Comparison of ENCODE assay signal across 19 cellular contexts in the genomic region with DNA sequence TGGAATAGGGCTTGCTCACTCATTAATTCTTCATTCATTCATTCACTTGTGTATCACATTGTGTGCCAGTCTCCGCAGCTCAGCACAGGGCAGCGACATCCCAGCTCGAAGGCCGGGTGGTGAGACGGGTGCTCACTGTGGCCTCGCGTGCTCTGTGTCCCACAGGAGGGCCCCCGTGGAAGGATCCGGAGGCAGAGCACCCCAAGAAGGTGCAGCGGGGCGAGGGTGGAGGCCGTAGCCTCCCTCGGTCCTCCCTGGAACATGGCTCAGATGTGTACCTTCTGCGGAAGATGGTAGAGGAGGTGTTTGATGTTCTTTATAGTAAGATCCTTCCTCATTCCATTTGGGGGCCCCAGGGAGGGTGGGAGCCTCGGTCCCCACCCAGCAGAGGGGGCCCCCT.
DNase-seq lines count a peak whose midpoint lies in the region; ATAC-seq and TF ChIP-seq lines count a peak whose summit lies in the region.
"Had no signal": no experiment of that assay in that cellular context is flagged by ENCODE, and none has a peak within 500 bp of the region (broad histone marks: within the 10 kb centered on the region; RNA-seq: fewer than 3 reads in every experiment).

No MANE protein-coding gene starts in this region.

- H4K8ac ChIP-seq in mesendoderm (ENCODE audit: low read depth, low read length) = no peak overlapping the region

- H3K23ac ChIP-seq in mesendoderm (ENCODE audit: low read length) = no peak overlapping the region

- ATAC-seq in heart right ventricle (peak in 1 of 8 donors; percentile 16), Right ventricle myocardium superior (ENCODE audit: poor library complexity) (no peak), gastrocnemius medialis (no peak), GM19395 (IDR thresholded peaks at IDR 0.05; ENCODE audit: unreplicated experiment) (no peak)

- no peak overlapping the region for H3K4me3 ChIP-seq in heart right ventricle
- H3K4me3 ChIP-seq in BLaER1 = no peak overlapping the region
- H3K4me3 ChIP-seq in gastrocnemius medialis = no peak overlapping the region
- H3K4me3 ChIP-seq in mesendoderm (ENCODE audit: low read length) = no peak overlapping the region
- H3K4me3 ChIP-seq: A549, GM23248 had no signal

- 93 to 94% methylated on average over 15 of the region's 15 CpGs for WGBS in heart right ventricle, 2 donors
- no CpG with 5 or more reads among the region's 15 CpGs for WGBS in mesendoderm (ENCODE audit: extremely low coverage, insufficient coverage, low lambda C conversion rate)

- in situ Hi-C loops in gastrocnemius medialis (cut with MboI; ENCODE audit: low sequenced_read_pairs in 4 of 4) = no loop called here

- H3K18ac ChIP-seq in mesendoderm (ENCODE audit: low read length) = no peak overlapping the region

- H3K27me3 ChIP-seq in heart right ventricle = no peaks in the 10 kb centered on the region
- H3K27me3 ChIP-seq in BLaER1 = no peaks in the 10 kb centered on the region
- no peaks in the 10 kb centered on the region for H3K27me3 ChIP-seq in gastrocnemius medialis
- no peaks in the 10 kb centered on the region for H3K27me3 ChIP-seq in mesendoderm (ENCODE audit: insufficient read depth, low read length, poor library complexity)
- H3K27me3 ChIP-seq: BE2C had no signal

- H3K36me3 ChIP-seq in heart right ventricle (peaks cover 0 to 48% (median 0%) of the 10 kb centered on the region in 9 donors), BLaER1 (peaks cover 93% of the 10 kb centered on the region), gastrocnemius medialis (peaks cover 0 to 30% of the 10 kb centered on the region in 2 donors), mesendoderm (ENCODE audit: control insufficient read depth, insufficient read depth, low read length) (peaks cover 5% of the 10 kb centered on the region)

- H3K56ac ChIP-seq in mesendoderm (ENCODE audit: low read length) = no peak overlapping the region

- H4K5ac ChIP-seq in mesendoderm (ENCODE audit: low read length) = no peak overlapping the region

- no peaks in the 10 kb centered on the region for H3K79me1 ChIP-seq in mesendoderm (ENCODE audit: low read length)

- H2BK120ac ChIP-seq in mesendoderm (ENCODE audit: low read depth, low read length) = no peak overlapping the region

- H3K4me1 ChIP-seq in heart right ventricle (peaks cover 0 to 23% (median 10%) of the 10 kb centered on the region in 9 donors), BLaER1 (peaks cover 35% of the 10 kb centered on the region), gastrocnemius medialis (peaks cover 26% of the 10 kb centered on the region in 2 donors), mesendoderm (ENCODE audit: control insufficient read depth, low read depth, low read length) (no peaks in the 10 kb centered on the region)
- H3K4me1 ChIP-seq: A549 had no signal

- H3K4me2 ChIP-seq in BLaER1 (0 out of 2 replicates have a peak overlapping the region, but pooled peaks have one; percentile 88), mesendoderm (ENCODE audit: low read length) (no peak overlapping the region)
- H3K4me2 ChIP-seq: A549 had no signal

- H3K27ac ChIP-seq in heart right ventricle = peak overlapping the region in 8 of 10 donors; percentile 10 to 80 (median 44)
- no peak overlapping the region for H3K27ac ChIP-seq in BLaER1
- peak overlapping the region; percentile 1; the same call in 1 of the 2 replicates for H3K27ac ChIP-seq in RWPE1
- peak overlapping the region; percentile 90 to 96 (median 94) for H3K27ac ChIP-seq in gastrocnemius medialis
- H3K27ac ChIP-seq in mesendoderm (ENCODE audit: low read depth, low read length) = no peak overlapping the region
- H3K27ac ChIP-seq: A549, GM23248 had no signal

- no peak for TF ChIP-seq CTCF in heart right ventricle (IDR thresholded peaks at IDR 0.05)
- TF ChIP-seq CTCF in RWPE1 (conservative IDR thresholded peaks at IDR 0.05; ENCODE audit: low read depth) = no peak
- TF ChIP-seq CTCF in gastrocnemius medialis (IDR thresholded peaks at IDR 0.05 in 4 of 5, conservative IDR thresholded peaks at IDR 0.05 in 1 of 5) = no peak

- CTCF ChIA-PET in RWPE1 (lab: Yijun Ruan, JAX) = no interaction called here

- H3K9me3 ChIP-seq in heart right ventricle (no peaks in the 10 kb centered on the region), BLaER1 (no peaks in the 10 kb centered on the region), gastrocnemius medialis (no peaks in the 10 kb centered on the region)
- H3K9me3 ChIP-seq: A549, BE2C had no signal

- intact Hi-C loops in heart right ventricle (cut with DNase I) = loop anchor here in 1 of 10 donors (5.0 kb wide), 1 partner anchor 63 kb away; a partner anchor contains a TSS
- intact Hi-C loops in Right ventricle myocardium superior (cut with DNase I) = no loop called here
- intact Hi-C loops in gastrocnemius medialis (cut with DNase I; ENCODE audit: low total_unique reads) = no loop called here

- H3K4ac ChIP-seq in mesendoderm (ENCODE audit: low read depth, low read length) = no peak overlapping the region

- H2BK15ac ChIP-seq in mesendoderm (replicated peaks; ENCODE audit: low read depth) = no peak overlapping the region

- no peak for DNase-seq in heart right ventricle
- no peak for DNase-seq in Right ventricle myocardium superior
- no peak for DNase-seq in RWPE1 (ENCODE audit: low spot score)
- DNase-seq in gastrocnemius medialis = no peak
- no peak for DNase-seq in mesendoderm
- DNase-seq: 8988T; ACHN; AML-193; BE2C; C1 segment of cervical spinal cord; CD4-positive, alpha-beta memory T cell; COR-L47; DMS153; DND-41; GM23248; H9 had no signal

- H2AK5ac ChIP-seq in mesendoderm (ENCODE audit: low read length) = no peak overlapping the region

- TF ChIP-seq POLR2A in gastrocnemius medialis (IDR thresholded peaks at IDR 0.05) = no peak

- no peaks in the 10 kb centered on the region for H3K79me2 ChIP-seq in mesendoderm (ENCODE audit: control insufficient read depth, insufficient read depth, low read length)

- H4K20me1 ChIP-seq in BLaER1 = peaks cover 22% of the 10 kb centered on the region

- POLR2A ChIA-PET in RWPE1 (lab: Yijun Ruan, JAX; ENCODE audit: low non-redundant PET) = no interaction called here

- no peak overlapping the region for H3K9ac ChIP-seq in BLaER1
- no peak overlapping the region for H3K9ac ChIP-seq in mesendoderm (ENCODE audit: low read length)
- H3K9ac ChIP-seq: GM23248 had no signal

- H2BK5ac ChIP-seq in mesendoderm (ENCODE audit: low read length) = no peak overlapping the region

Comparison
In these comparisons a context has a peak if more than half of its experiments do, and no peak if none do; other contexts are left out.
1. H3K27ac ChIP-seq: peak in heart right ventricle (8 of 10), RWPE1 (single experiment) and gastrocnemius medialis (4 of 4); none in BLaER1 (single experiment) and mesendoderm (single experiment).